17 cellular contexts compared by ENCODE assay signal in genomic region chr1:88741413-88741812, GRCh38. TPM values are rescaled to one million over a fixed set of nuclear protein-coding genes. Genes with fewer than 3 reads are reported as not detected.
DNase-seq lines count a peak whose midpoint lies in the region; TF ChIP-seq lines count a peak whose summit lies in the region.
"Had no signal": no experiment of that assay in that cellular context is flagged by ENCODE, and none has a peak within 500 bp of the region (broad histone marks: within the 10 kb centered on the region; RNA-seq: fewer than 3 reads in every experiment).

No MANE protein-coding gene starts in this region.

- TF ChIP-seq CTCF in fibroblast of lung (conservative IDR thresholded peaks at IDR 0.05 in 1 of 2, IDR thresholded peaks at IDR 0.05 in 1 of 2; ENCODE audit: low read depth in 1 of 2, low read length in 2 of 2): no peak

- no peaks in the 10 kb centered on the region for H3K27me3 ChIP-seq in fibroblast of lung (ENCODE audit: control insufficient read depth, insufficient read depth, low read length)
- no peaks in the 10 kb centered on the region for H3K27me3 ChIP-seq in effector memory CD4-positive, alpha-beta T cell (replicated peaks; ENCODE audit: control insufficient read depth, insufficient read depth, low read length, poor library complexity, severe bottlenecking)
- H3K27me3 ChIP-seq: adrenal gland, BE2C, Peyer's patch had no signal

- in situ Hi-C loops in SK-MEL-5 (cut with HindIII; ENCODE audit: low pct_unique_long_range_greater_than_20kb, low sequenced_read_pairs): no loop called here

- peak overlapping the region; percentile 15 for H3K4me2 ChIP-seq in fibroblast of lung (ENCODE audit: extremely low read depth, insufficient read depth, low read length)

- H3K9ac ChIP-seq in fibroblast of lung (ENCODE audit: insufficient read depth, low read length): no peak overlapping the region

- no peak overlapping the region for H3K4me3 ChIP-seq in fibroblast of lung (replicated peaks in 1 of 4; ENCODE audit: control extremely low read depth in 1 of 4, insufficient read depth in 1 of 4, low read depth in 3 of 4, low read length in 4 of 4)
- H3K4me3 ChIP-seq in effector memory CD4-positive, alpha-beta T cell (ENCODE audit: insufficient read depth, low read depth, low read length, poor library complexity, severe bottlenecking): no peak overlapping the region
- H3K4me3 ChIP-seq: adrenal gland, Peyer's patch had no signal

- H2AFZ ChIP-seq in fibroblast of lung (ENCODE audit: low read length): no peak overlapping the region

- no peaks in the 10 kb centered on the region for H4K20me1 ChIP-seq in fibroblast of lung (ENCODE audit: control insufficient read depth, extremely low read depth, insufficient read depth, low read length)

- DNase-seq in GM03348 (ENCODE audit: low spot score) (peak; percentile 50), SK-MEL-5 (ENCODE audit: low read depth, low spot score) (peak; percentile 46), fibroblast of lung (ENCODE audit: low read depth in 2 of 2) (peak; percentile 62 to 65), renal cortical epithelial cell (ENCODE audit: low read depth) (peak; percentile 38), ecto neural progenitor cell (ENCODE audit: low spot score) (no peak), anterior cingulate cortex (lab: John Stamatoyannopoulos, UW) (no peak), NCI-H524 (lab: John Stamatoyannopoulos, UW) (no peak)
- no peak for DNase-seq in effector memory CD4-positive, alpha-beta T cell
- DNase-seq: adrenal gland; BE2C; erythroblast; hypothalamus; NCI-H1048; NCI-H774; Peyer's patch; stimulated activated CD4-positive, alpha-beta T cell treated with anti-CD3 and anti-CD28 coated beads, Interleukin-4, amount 100 ng/mL, for 24 hours; stimulated activated CD8-positive, alpha-beta memory T cell treated with anti-CD3 and anti-CD28 coated beads, Interleukin-4, amount 100 ng/mL, for 48 hours had no signal

- H3K4me1 ChIP-seq in fibroblast of lung (ENCODE audit: control insufficient read depth, extremely low read depth, insufficient read depth, low read length): no peaks in the 10 kb centered on the region
- no peaks in the 10 kb centered on the region for H3K4me1 ChIP-seq in effector memory CD4-positive, alpha-beta T cell (ENCODE audit: control insufficient read depth, insufficient read depth, low read length, poor library complexity, severe bottlenecking)
- H3K4me1 ChIP-seq: BE2C, Peyer's patch had no signal

- peaks cover 20% of the 10 kb centered on the region for H3K79me2 ChIP-seq in fibroblast of lung (ENCODE audit: control insufficient read depth, insufficient read depth, low read length)

- no peaks in the 10 kb centered on the region for H3K9me3 ChIP-seq in fibroblast of lung (ENCODE audit: control insufficient read depth, insufficient read depth, low read depth, low read length)
- no peaks in the 10 kb centered on the region for H3K9me3 ChIP-seq in effector memory CD4-positive, alpha-beta T cell (ENCODE audit: control insufficient read depth, low read length)
- H3K9me3 ChIP-seq: adrenal gland, BE2C, Peyer's patch had no signal

- no peak overlapping the region for H3K27ac ChIP-seq in fibroblast of lung (ENCODE audit: insufficient read depth, low read length)
- H3K27ac ChIP-seq in effector memory CD4-positive, alpha-beta T cell (ENCODE audit: insufficient read depth, low read length, poor library complexity, severe bottlenecking): no peak overlapping the region
- H3K27ac ChIP-seq: Peyer's patch had no signal

- H3K36me3 ChIP-seq in fibroblast of lung (ENCODE audit: control insufficient read depth, insufficient read depth, low read length): no peaks in the 10 kb centered on the region
- peaks cover 6% of the 10 kb centered on the region for H3K36me3 ChIP-seq in effector memory CD4-positive, alpha-beta T cell (ENCODE audit: control insufficient read depth, insufficient read depth, low read length)
- H3K36me3 ChIP-seq: adrenal gland, BE2C had no signal

RNA-seq across cellular contexts. Expression of gene PKN2, which starts 57.3 kb away (rescaled TPM):
- total RNA-seq in SK-MEL-5 (2014; rRNA removed; shearing (Covaris generic)): 21.5 and 23.7 TPM in 2 replicates
- polyA plus RNA-seq in SK-MEL-5 (2015; cell fraction: cytosol; rRNA removed): 14.6 and 18.8 TPM in 2 replicates
- 50.5 and 73.1 TPM in 2 replicates for polyA plus RNA-seq in SK-MEL-5 (2015; cell fraction: nucleus; rRNA removed)
- 22.6 and 28.7 TPM in 2 replicates for total RNA-seq in fibroblast of lung
- polyA plus RNA-seq in fibroblast of lung: 26.8 and 29.9 TPM in 2 replicates
- polyA plus RNA-seq in fibroblast of lung (2012): 14.2 and 17.3 TPM in 2 replicates
- 6.0 and 8.0 TPM in 2 replicates for polyA minus RNA-seq in fibroblast of lung (ENCODE audit: low replicate concordance)
- total RNA-seq in renal cortical epithelial cell: 25.4 and 59.0 TPM in 2 replicates

Comparison
In these comparisons a context has a peak if more than half of its experiments do, and no peak if none do; other contexts are left out.
1. DNase-seq: peak in GM03348 (single experiment), SK-MEL-5 (single experiment), fibroblast of lung (2 of 2) and renal cortical epithelial cell (single experiment); none in effector memory CD4-positive, alpha-beta T cell (0 of 3), ecto neural progenitor cell (single experiment), anterior cingulate cortex (0 of 58) and NCI-H524 (0 of 2).